9 cellular contexts compared by ENCODE assay signal in genomic region chr1:193111641-193112090, GRCh38. TPM values are rescaled to one million over a fixed set of nuclear protein-coding genes. Genes with fewer than 3 reads are reported as not detected.
DNase-seq lines count a peak whose midpoint lies in the region; ATAC-seq and TF ChIP-seq lines count a peak whose summit lies in the region.
"Had no signal": no experiment of that assay in that cellular context is flagged by ENCODE, and none has a peak within 500 bp of the region (broad histone marks: within the 10 kb centered on the region; RNA-seq: fewer than 3 reads in every experiment).

No MANE protein-coding gene starts in this region.

- no peaks in the 10 kb centered on the region for H3K9me3 ChIP-seq in OCI-LY3 (ENCODE audit: insufficient read depth, low read length)
- no peaks in the 10 kb centered on the region for H3K9me3 ChIP-seq in CD8-positive, alpha-beta T cell (ENCODE audit: low read length)

- POLR2A ChIA-PET in CD8-positive, alpha-beta T cell (lab: Charles Lee) = interaction anchor here (0.6 kb wide), 1 partner anchor 24 kb away, joined by 3 read pairs; no protein-coding TSS in a partner anchor

- no peaks in the 10 kb centered on the region for H3K36me3 Mint-ChIP-seq in CD8-positive, alpha-beta T cell

- H3K36me3 ChIP-seq in OCI-LY3 (replicated peaks; ENCODE audit: low read depth, low read length) = no peaks in the 10 kb centered on the region
- no peaks in the 10 kb centered on the region for H3K36me3 ChIP-seq in CD8-positive, alpha-beta T cell (ENCODE audit: insufficient read depth, low read length)

- TF ChIP-seq CTCF in OCI-LY3 (IDR thresholded peaks at IDR 0.05; ENCODE audit: low read depth, low read length) (no peak), fibroblast of mammary gland (conservative IDR thresholded peaks at IDR 0.05; ENCODE audit: control insufficient read depth, insufficient read depth, low read depth, low read length) (no peak)
- TF ChIP-seq CTCF in CD8-positive, alpha-beta T cell (IDR thresholded peaks at IDR 0.05) = no peak

- CTCF ChIA-PET in CD8-positive, alpha-beta T cell (lab: Charles Lee) = no interaction called here

- H3K79me2 ChIP-seq in OCI-LY3 (ENCODE audit: low read length) = no peaks in the 10 kb centered on the region

- H2AFZ ChIP-seq in OCI-LY3 (ENCODE audit: low read depth, low read length) = 0 out of 2 replicates have a peak overlapping the region, but pooled peaks have one; percentile 42

- peak; percentile 85 for DNase-seq in fibroblast of mammary gland (ENCODE audit: low read depth)
- peak; percentile 87 for DNase-seq in renal cortical epithelial cell (ENCODE audit: low read depth)
- DNase-seq in CD8-positive, alpha-beta T cell = no peak
- DNase-seq in DMS79 (lab: John Stamatoyannopoulos, UW) = no peak
- DNase-seq: activated CD4-positive, alpha-beta T cell treated with anti-CD3 and anti-CD28 coated beads, Interleukin-2, amount 10 ng/mL, durations not matched to agents 7 days and 5 days had no signal

- H3K9me3 Mint-ChIP-seq in CD8-positive, alpha-beta T cell = no peaks in the 10 kb centered on the region
- H3K9me3 Mint-ChIP-seq: activated CD4-positive, alpha-beta T cell treated with anti-CD3 and anti-CD28 coated beads, Interleukin-2, amount 10 ng/mL, durations not matched to agents 7 days and 5 days had no signal

- intact Hi-C loops in CD8-positive, alpha-beta T cell (cut with DNase I, micrococcal nuclease) = no loop called here

- no peaks in the 10 kb centered on the region for H3K27me3 Mint-ChIP-seq in CD8-positive, alpha-beta T cell (ENCODE audit: low read depth)

- no peaks in the 10 kb centered on the region for H3K27me3 ChIP-seq in OCI-LY3 (ENCODE audit: low read depth, low read length)
- H3K27me3 ChIP-seq in CD8-positive, alpha-beta T cell (ENCODE audit: insufficient read depth, low read length) = no peaks in the 10 kb centered on the region

- H4K20me1 ChIP-seq in OCI-LY3 (ENCODE audit: insufficient read depth, low read length) = no peaks in the 10 kb centered on the region

- H3K4me3 Mint-ChIP-seq in CD8-positive, alpha-beta T cell = no peak overlapping the region
- H3K4me3 Mint-ChIP-seq: activated CD4-positive, alpha-beta T cell treated with anti-CD3 and anti-CD28 coated beads, Interleukin-2, amount 10 ng/mL, durations not matched to agents 7 days and 5 days had no signal

- no peak overlapping the region for H3K27ac Mint-ChIP-seq in CD8-positive, alpha-beta T cell
- H3K27ac Mint-ChIP-seq: activated CD4-positive, alpha-beta T cell treated with anti-CD3 and anti-CD28 coated beads, Interleukin-2, amount 10 ng/mL, durations not matched to agents 7 days and 5 days had no signal

- no peak overlapping the region for H3K27ac ChIP-seq in OCI-LY3 (ENCODE audit: low read length)
- H3K27ac ChIP-seq in CD8-positive, alpha-beta T cell (ENCODE audit: low read depth, low read length) = no peak overlapping the region

- no peak overlapping the region for H3K4me2 ChIP-seq in OCI-LY3 (ENCODE audit: low read length)

- no peak overlapping the region for H3K9ac ChIP-seq in OCI-LY3 (ENCODE audit: low read length)

- no peak overlapping the region for H3K4me3 ChIP-seq in OCI-LY3 (ENCODE audit: low read length)
- H3K4me3 ChIP-seq in fibroblast of mammary gland (ENCODE audit: control insufficient read depth, low read depth, low read length) = no peak overlapping the region
- H3K4me3 ChIP-seq in CD8-positive, alpha-beta T cell (ENCODE audit: low read depth, low read length) = no peak overlapping the region

- no peaks in the 10 kb centered on the region for H3K4me1 Mint-ChIP-seq in CD8-positive, alpha-beta T cell (ENCODE audit: low read depth)
- H3K4me1 Mint-ChIP-seq: activated CD4-positive, alpha-beta T cell treated with anti-CD3 and anti-CD28 coated beads, Interleukin-2, amount 10 ng/mL, durations not matched to agents 7 days and 5 days had no signal

- ATAC-seq in GM18498 (IDR thresholded peaks at IDR 0.05; ENCODE audit: unreplicated experiment) (peak; percentile 2), GM18867 (IDR thresholded peaks at IDR 0.05; ENCODE audit: unreplicated experiment) (no peak), HG03135 (IDR thresholded peaks at IDR 0.05; ENCODE audit: unreplicated experiment) (no peak)
- no peak for ATAC-seq in CD8-positive, alpha-beta T cell

- no peaks in the 10 kb centered on the region for H3K4me1 ChIP-seq in OCI-LY3 (ENCODE audit: low read length)
- H3K4me1 ChIP-seq in CD8-positive, alpha-beta T cell (ENCODE audit: insufficient read depth, low read length) = no peaks in the 10 kb centered on the region

RNA-seq across cellular contexts. Expression of gene GLRX2, which starts 6.5 kb away (rescaled TPM):
- 12.0 and 15.2 TPM in 2 replicates for total RNA-seq in renal cortical epithelial cell
- 1 to 10 TPM; 3.4 to 4.2 TPM for total RNA-seq in CD8-positive, alpha-beta T cell

RNA-seq across cellular contexts. Expression of gene CDC73, which starts 10.2 kb away (rescaled TPM):
- total RNA-seq in renal cortical epithelial cell = 19.3 and 54.4 TPM in 2 replicates
- 10 to 100 TPM; 73.9 to 78.8 TPM for total RNA-seq in CD8-positive, alpha-beta T cell

RNA-seq across cellular contexts. Expression of gene RO60, which starts 52.3 kb away (rescaled TPM):
- 153 and 155 TPM in 2 replicates for total RNA-seq in renal cortical epithelial cell
- total RNA-seq in CD8-positive, alpha-beta T cell = 10 to 100 TPM; 51.6 to 52.8 TPM

RNA-seq across cellular contexts. Expression of gene UCHL5, which starts 52.5 kb away (rescaled TPM):
- total RNA-seq in renal cortical epithelial cell = 25.0 and 60.8 TPM in 2 replicates
- total RNA-seq in CD8-positive, alpha-beta T cell = 10 to 100 TPM; 11.7 to 13.1 TPM

Comparison
In these comparisons a context has a peak if more than half of its experiments do, and no peak if none do; other contexts are left out.
1. DNase-seq: peak in fibroblast of mammary gland (single experiment) and renal cortical epithelial cell (single experiment); none in CD8-positive, alpha-beta T cell (0 of 7) and DMS79 (single experiment).